ENCODE assay signal across 8 cellular contexts in the genomic region with DNA sequence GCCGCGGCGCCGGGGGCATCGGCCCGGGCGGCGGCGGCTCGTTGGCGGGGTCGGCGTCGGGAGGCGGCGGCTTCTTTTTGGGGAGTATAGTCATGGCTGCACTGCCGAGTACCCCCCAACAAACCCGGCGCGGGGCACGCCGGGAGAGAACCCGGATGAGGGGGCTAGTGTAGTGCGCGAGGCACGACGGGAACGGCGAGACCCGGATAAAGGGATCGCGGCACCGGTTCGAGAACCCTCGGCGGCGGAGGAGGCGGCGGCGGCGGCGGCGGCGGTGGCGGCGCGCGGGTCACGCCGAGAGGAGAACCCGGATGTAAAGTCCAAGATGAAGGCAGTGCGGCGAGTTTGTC. TPM values are rescaled to one million over a fixed set of nuclear protein-coding genes. Genes with fewer than 3 reads are reported as not detected.
DNase-seq lines count a peak whose midpoint lies in the region; ATAC-seq and TF ChIP-seq lines count a peak whose summit lies in the region.

A gene with protein sequence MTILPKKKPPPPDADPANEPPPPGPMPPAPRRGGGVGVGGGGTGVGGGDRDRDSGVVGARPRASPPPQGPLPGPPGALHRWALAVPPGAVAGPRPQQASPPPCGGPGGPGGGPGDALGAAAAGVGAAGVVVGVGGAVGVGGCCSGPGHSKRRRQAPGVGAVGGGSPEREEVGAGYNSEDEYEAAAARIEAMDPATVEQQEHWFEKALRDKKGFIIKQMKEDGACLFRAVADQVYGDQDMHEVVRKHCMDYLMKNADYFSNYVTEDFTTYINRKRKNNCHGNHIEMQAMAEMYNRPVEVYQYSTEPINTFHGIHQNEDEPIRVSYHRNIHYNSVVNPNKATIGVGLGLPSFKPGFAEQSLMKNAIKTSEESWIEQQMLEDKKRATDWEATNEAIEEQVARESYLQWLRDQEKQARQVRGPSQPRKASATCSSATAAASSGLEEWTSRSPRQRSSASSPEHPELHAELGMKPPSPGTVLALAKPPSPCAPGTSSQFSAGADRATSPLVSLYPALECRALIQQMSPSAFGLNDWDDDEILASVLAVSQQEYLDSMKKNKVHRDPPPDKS (minus strand): TSS at position 131 of the 350 bp plus-strand sequence. CDS start 37 bp downstream, at position 94.

- peaks cover 25% of the 10 kb centered on the region for H3K36me3 Mint-ChIP-seq in activated naive CD8-positive, alpha-beta T cell treated with anti-CD3 and anti-CD28 coated beads for 36 hours

- H3K27ac ChIP-seq in BLaER1: peak within 1 kb of the TSS; percentile 89
- H3K27ac ChIP-seq in RWPE2 (ENCODE audit: poor library complexity, severe bottlenecking): peak within 1 kb of the TSS; percentile 78
- H3K27ac ChIP-seq in right cardiac atrium (ENCODE audit: low read length): peak within 1 kb of the TSS; percentile 100

- peaks cover 39% of the 10 kb centered on the region for H3K4me1 Mint-ChIP-seq in activated naive CD8-positive, alpha-beta T cell treated with anti-CD3 and anti-CD28 coated beads for 36 hours

- peak within 1 kb of the TSS; percentile 83 for H3K4me2 ChIP-seq in BLaER1

- H4K20me1 ChIP-seq in BLaER1: peaks cover 48% of the 10 kb centered on the region

- H3K4me3 ChIP-seq in BLaER1 (peak within 1 kb of the TSS; percentile 83), RWPE2 (ENCODE audit: severe bottlenecking) (peak within 1 kb of the TSS; percentile 50), right cardiac atrium (ENCODE audit: low read length) (peak within 1 kb of the TSS; percentile 75)

- H3K27ac Mint-ChIP-seq in activated naive CD8-positive, alpha-beta T cell treated with anti-CD3 and anti-CD28 coated beads for 36 hours: peak within 1 kb of the TSS; percentile 100

- H3K36me3 ChIP-seq in BLaER1: peaks cover 24% of the 10 kb centered on the region
- H3K36me3 ChIP-seq in RWPE2 (ENCODE audit: low read depth): peaks cover 11% of the 10 kb centered on the region; the same call in 1 of the 2 replicates

- no peak for TF ChIP-seq CTCF in RWPE2 (IDR thresholded peaks at IDR 0.05; ENCODE audit: poor library complexity, severe bottlenecking)

- intact Hi-C loops in right cardiac atrium (cut with DNase I): no loop called here

- peak within 1 kb of the TSS; percentile 99 for H3K4me3 Mint-ChIP-seq in activated naive CD8-positive, alpha-beta T cell treated with anti-CD3 and anti-CD28 coated beads for 36 hours

- peak within 1 kb of the TSS; percentile 86 for H3K9ac ChIP-seq in BLaER1

- H3K9me3 Mint-ChIP-seq in activated naive CD8-positive, alpha-beta T cell treated with anti-CD3 and anti-CD28 coated beads for 36 hours: no peaks in the 10 kb centered on the region

- peaks cover 8% of the 10 kb centered on the region; the same call in 1 of the 2 replicates for H3K9me3 ChIP-seq in BLaER1
- no peaks in the 10 kb centered on the region for H3K9me3 ChIP-seq in RWPE2 (ENCODE audit: severe bottlenecking)
- H3K9me3 ChIP-seq in right cardiac atrium (ENCODE audit: control insufficient read depth, low read length): no peaks in the 10 kb centered on the region

- peaks cover 48% of the 10 kb centered on the region for H3K4me1 ChIP-seq in BLaER1
- no peaks in the 10 kb centered on the region for H3K4me1 ChIP-seq in RWPE2 (ENCODE audit: insufficient read depth, poor library complexity, severe bottlenecking)
- H3K4me1 ChIP-seq in right cardiac atrium (ENCODE audit: control insufficient read depth, insufficient read depth, low read length): peaks cover 12% of the 10 kb centered on the region

- ATAC-seq in GM19351 (IDR thresholded peaks at IDR 0.05; ENCODE audit: unreplicated experiment) (peak; percentile 36), HG03469 (IDR thresholded peaks at IDR 0.05; ENCODE audit: unreplicated experiment) (peak; percentile 29), RWPE2 (ENCODE audit: low read depth) (peak; percentile 55), right cardiac atrium (peak; percentile 5 to 23)

- H3K27me3 Mint-ChIP-seq in activated naive CD8-positive, alpha-beta T cell treated with anti-CD3 and anti-CD28 coated beads for 36 hours: no peaks in the 10 kb centered on the region

- DNase-seq in RWPE2 (ENCODE audit: low spot score): no peak
- peak; percentile 79 for DNase-seq in activated naive CD8-positive, alpha-beta T cell treated with anti-CD3 and anti-CD28 coated beads for 36 hours
- peak in 2 of 3 donors; percentile 68 to 87 for DNase-seq in right cardiac atrium
- no peak for DNase-seq in renal cortical epithelial cell (ENCODE audit: low read depth)
- no peak for DNase-seq in SW480 (ENCODE audit: low spot score)

- H3K27me3 ChIP-seq in BLaER1: peaks cover 53% of the 10 kb centered on the region
- H3K27me3 ChIP-seq in RWPE2 (ENCODE audit: insufficient read depth, poor library complexity, severe bottlenecking): no peaks in the 10 kb centered on the region
- H3K27me3 ChIP-seq in right cardiac atrium (ENCODE audit: control insufficient read depth, insufficient read depth): no peaks in the 10 kb centered on the region

- 0% methylated on average over 52 of the region's 53 CpGs for WGBS in right cardiac atrium

RNA-seq across cellular contexts. Expression of the gene that starts here (rescaled TPM):
- 10 to 100 TPM; 57.3 to 59.5 TPM for total RNA-seq in activated naive CD8-positive, alpha-beta T cell treated with anti-CD3 and anti-CD28 coated beads for 36 hours
- total RNA-seq in right cardiac atrium (10 to 100 TPM; 22.7 to 27.3 (median 24.9) TPM), renal cortical epithelial cell (37.2 and 61.6 TPM in 2 replicates)
- polyA plus RNA-seq in right cardiac atrium: 19.9 TPM

Comparison
In these comparisons a context has a peak if more than half of its experiments do, and no peak if none do; other contexts are left out.
1. DNase-seq: peak in activated naive CD8-positive, alpha-beta T cell treated with anti-CD3 and anti-CD28 coated beads for 36 hours (single experiment) and right cardiac atrium (2 of 3); none in RWPE2 (single experiment), renal cortical epithelial cell (single experiment) and SW480 (single experiment).
2. Peak in every context shown above with its lines, with median percentiles within 50 percentile points of each other: H3K27ac ChIP-seq, H3K4me3 ChIP-seq and ATAC-seq.